ENCODE assay signal across 8 cellular contexts in genomic region chr9:97013151-97014132, GRCh38. TPM values are rescaled to one million over a fixed set of nuclear protein-coding genes. Genes with fewer than 3 reads are reported as not detected.
DNase-seq lines count a peak whose midpoint lies in the region; ATAC-seq and TF ChIP-seq lines count a peak whose summit lies in the region.
"Not testable (repeated sequence)": the region's sequence is repeated elsewhere in the genome, so short reads cannot be mapped to it uniquely, and the experiment has no call there.

No MANE protein-coding gene starts in this region.

- H3K27ac ChIP-seq in PC-9, result peak overlapping the region; percentile 68
- not testable (repeated sequence) for H3K27ac ChIP-seq in muscle layer of colon (ENCODE audit: low read depth, low read length)

- TF ChIP-seq EP300 in Ishikawa (IDR thresholded peaks at IDR 0.05; ENCODE audit: borderline replicate concordance), result not testable (repeated sequence)

- H3K9me3 Mint-ChIP-seq in activated T-cell treated with anti-CD3 and anti-CD28 coated beads, Interleukin-2, amount 50 U/mL, for 4 hours, result not testable (repeated sequence)

- H3F3A ChIP-seq in PC-9 (ENCODE audit: insufficient read depth, low read depth), result not testable (repeated sequence)

- not testable (repeated sequence) for TF ChIP-seq RAD21 in Ishikawa (IDR thresholded peaks at IDR 0.05; ENCODE audit: low read depth)

- not testable (repeated sequence) for H3K36me3 ChIP-seq in PC-9 (ENCODE audit: low read depth); muscle layer of colon (ENCODE audit: insufficient read depth, low read length)

- peak overlapping the region; percentile 89 for H3K4me3 Mint-ChIP-seq in activated T-cell treated with anti-CD3 and anti-CD28 coated beads, Interleukin-2, amount 50 U/mL, for 4 hours

- POLR2A ChIA-PET in PC-9 (lab: Charles Lee; ENCODE audit: unreplicated experiment), result not testable (repeated sequence)

- BruUV-seq in PC-9 (replicated peaks; lab: Mats Ljungman, UMichigan), result not testable (repeated sequence)

- H3K9ac ChIP-seq in muscle layer of colon (ENCODE audit: low read length), result not testable (repeated sequence)

- not testable (repeated sequence) for H3K27me3 Mint-ChIP-seq in activated T-cell treated with anti-CD3 and anti-CD28 coated beads, Interleukin-2, amount 50 U/mL, for 4 hours (ENCODE audit: low read depth)

- H2AFZ ChIP-seq in PC-9, result peak overlapping the region; percentile 94

- peaks cover 13% of the 10 kb centered on the region for H3K4me1 Mint-ChIP-seq in activated T-cell treated with anti-CD3 and anti-CD28 coated beads, Interleukin-2, amount 50 U/mL, for 4 hours (ENCODE audit: low read depth)

- H3K9me2 ChIP-seq in PC-9 (ENCODE audit: insufficient read depth), result not testable (repeated sequence)

- H4K20me1 ChIP-seq in PC-9 (ENCODE audit: insufficient read depth), result not testable (repeated sequence)

- DNase-seq in DMS114 treated with DMSO at 0.1 percent for 48 hours (lab: John Stamatoyannopoulos, UW; ENCODE audit: unreplicated experiment) (peak; percentile 56), PC-9 (peak; percentile 55 to 76)
- DNase-seq in activated T-cell treated with anti-CD3 and anti-CD28 coated beads, Interleukin-2, amount 50 U/mL, for 4 hours, result peak; percentile 58
- peak; percentile 77 for DNase-seq in stimulated activated CD8-positive, alpha-beta memory T cell treated with anti-CD3 and anti-CD28 coated beads, Interleukin-4, amount 100 ng/mL, for 48 hours

- H3K4me3 ChIP-seq in PC-9 (peak overlapping the region; percentile 61), muscle layer of colon (ENCODE audit: low read depth in 1 of 2, low read length in 2 of 2) (peak overlapping the region; percentile 38 to 41)

- CTCF ChIA-PET in PC-9 (lab: Charles Lee), result not testable (repeated sequence)

- not testable (repeated sequence) for H3K36me3 Mint-ChIP-seq in activated T-cell treated with anti-CD3 and anti-CD28 coated beads, Interleukin-2, amount 50 U/mL, for 4 hours (ENCODE audit: insufficient read depth)

- ATAC-seq in GM21619 (IDR thresholded peaks at IDR 0.05; ENCODE audit: unreplicated experiment) (peak; percentile 79), esophagus mucosa (peak; percentile 97)
- ATAC-seq in activated T-cell treated with anti-CD3 and anti-CD28 coated beads, Interleukin-2, amount 50 U/mL, for 4 hours, result peak; percentile 97 to 98

- not testable (repeated sequence) for H3K4me1 ChIP-seq in PC-9 (replicated peaks; ENCODE audit: insufficient read depth); muscle layer of colon (ENCODE audit: insufficient read depth, low read length)

- peak overlapping the region; percentile 88 for H3K4me2 ChIP-seq in PC-9

- H3K79me2 ChIP-seq in PC-9 (ENCODE audit: low read depth), result peaks cover 39% of the 10 kb centered on the region

- not testable (repeated sequence) for H3K9me3 ChIP-seq in PC-9 (ENCODE audit: insufficient read depth, low read depth); muscle layer of colon (ENCODE audit: low read length)

- intact Hi-C loops in PC-9 (cut with micrococcal nuclease; ENCODE audit: unreplicated experiment), result not testable (repeated sequence)

- TF ChIP-seq CTCF in PC-9 (conservative IDR thresholded peaks at IDR 0.05), result not testable (repeated sequence)

- not testable (repeated sequence) for H3K27me3 ChIP-seq in PC-9 (ENCODE audit: insufficient read depth, low read depth); muscle layer of colon (ENCODE audit: control insufficient read depth in 1 of 2, insufficient read depth in 2 of 2, low read length in 2 of 2)

TF ChIP-seq in Ishikawa, 13 proteins besides CTCF, POLR2A, EP300 and RAD21:
- TF ChIP-seq YY1 (IDR thresholded peaks at IDR 0.05; ENCODE audit: low read depth) (0 out of 2 replicates have a peak, but pooled peaks have one; percentile 19), CREB1 (IDR thresholded peaks at IDR 0.05; ENCODE audit: low read depth) (peak; percentile 80)
- TF ChIP-seq, protein P1, sequence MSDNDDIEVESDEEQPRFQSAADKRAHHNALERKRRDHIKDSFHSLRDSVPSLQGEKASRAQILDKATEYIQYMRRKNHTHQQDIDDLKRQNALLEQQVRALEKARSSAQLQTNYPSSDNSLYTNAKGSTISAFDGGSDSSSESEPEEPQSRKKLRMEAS (IDR thresholded peaks at IDR 0.05), result peak; percentile 45; the same call in 1 of the 2 replicates

RNA-seq across cellular contexts. Expression of gene CTSV, which starts 25.5 kb away (rescaled TPM):
- 47.3 and 65.2 TPM in 2 replicates for total RNA-seq in PC-9 (2021)
- total RNA-seq in activated T-cell treated with anti-CD3 and anti-CD28 coated beads, Interleukin-2, amount 50 U/mL, for 4 hours, result under 1 TPM in 2 of 3 donors, not detected in 1; 0.14 to 0.34 TPM
- 5.7 TPM for total RNA-seq in esophagus mucosa
